Comparison of ENCODE assay signal across 1 cellular context in genomic region chr3:57692404-57693191, GRCh38.
TF ChIP-seq lines count a peak whose summit lies in the region.

DENND6A (minus strand) TSS chr3:57693077; CDS start chr3:57693018, 59 bp downstream.

TF ChIP-seq in GM23338, 12 proteins besides CTCF, POLR2A, EP300 and RAD21 (continued from another document):
- TF ChIP-seq ZNF462 (CRISPR knock-in tag; IDR thresholded peaks at IDR 0.05) (no peak), EZH2phosphoT487 (IDR thresholded peaks at IDR 0.05; ENCODE audit: unreplicated experiment) (no peak), POLR2AphosphoS5 (IDR thresholded peaks at IDR 0.05; ENCODE audit: low read depth) (peak; percentile 95), REST (IDR thresholded peaks at IDR 0.05; ENCODE audit: unreplicated experiment) (no peak), EZH2 (IDR thresholded peaks at IDR 0.05; ENCODE audit: low read depth, unreplicated experiment) (no peak), JUNB (IDR thresholded peaks at IDR 0.05; ENCODE audit: unreplicated experiment) (no peak), STAT1 (IDR thresholded peaks at IDR 0.05; ENCODE audit: unreplicated experiment) (no peak), ETS1 (IDR thresholded peaks at IDR 0.05) (peak; percentile 55; the same call in 1 of the 2 replicates)
